30 cellular contexts compared by ENCODE assay signal in genomic region chr16:55474821-55475220, GRCh38. TPM values are rescaled to one million over a fixed set of nuclear protein-coding genes. Genes with fewer than 3 reads are reported as not detected.
"Had no signal": no experiment of that assay in that cellular context is flagged by ENCODE, and none has a peak within 500 bp of the region (broad histone marks: within the 10 kb centered on the region; RNA-seq: fewer than 3 reads in every experiment).

No MANE protein-coding gene starts in this region.

- H3K9me3 Mint-ChIP-seq: activated B cell treated with CpG ODN at 0.5 μM for 24 hours; activated CD4-positive, alpha-beta T cell treated with anti-CD3 and anti-CD28 coated beads, Interleukin-2, amount 10 ng/mL, durations not matched to agents 24 days and 14 days; activated naive CD4-positive, alpha-beta T cell treated with anti-CD3 and anti-CD28 coated beads, Interleukin-2, amount 50 U/mL, for 72 hours; activated naive CD8-positive, alpha-beta T cell treated with anti-CD3 and anti-CD28 coated beads, Interleukin-2, amount 50 U/mL, for 24 hours; activated T-cell treated with anti-CD3 and anti-CD28 coated beads, Interleukin-2, amount 50 U/mL, for 4 hours had no signal

- H3K9me3 ChIP-seq: ascending aorta, body of pancreas, Peyer's patch had no signal

- H3K27ac Mint-ChIP-seq: activated B cell treated with CpG ODN at 0.5 μM for 24 hours; activated CD4-positive, alpha-beta T cell treated with anti-CD3 and anti-CD28 coated beads, Interleukin-2, amount 10 ng/mL, durations not matched to agents 24 days and 14 days; activated naive CD4-positive, alpha-beta T cell treated with anti-CD3 and anti-CD28 coated beads, Interleukin-2, amount 50 U/mL, for 72 hours; activated naive CD8-positive, alpha-beta T cell treated with anti-CD3 and anti-CD28 coated beads, Interleukin-2, amount 50 U/mL, for 24 hours; T-helper 17 cell had no signal

- H3K27ac ChIP-seq: body of pancreas, Peyer's patch, RWPE1 had no signal

- H3K4me3 Mint-ChIP-seq: activated B cell treated with CpG ODN at 0.5 μM for 24 hours; activated CD4-positive, alpha-beta T cell treated with anti-CD3 and anti-CD28 coated beads, Interleukin-2, amount 10 ng/mL, durations not matched to agents 24 days and 14 days; activated naive CD8-positive, alpha-beta T cell treated with anti-CD3 and anti-CD28 coated beads, Interleukin-2, amount 50 U/mL, for 24 hours; activated T-cell treated with anti-CD3 and anti-CD28 coated beads, Interleukin-2, amount 50 U/mL, for 4 hours; T-helper 17 cell had no signal

- H3K4me1 ChIP-seq: Peyer's patch had no signal

- H3K4me1 Mint-ChIP-seq: activated B cell treated with CpG ODN at 0.5 μM for 24 hours, T-helper 17 cell had no signal

- H3K27me3 ChIP-seq: ascending aorta, Peyer's patch had no signal

- DNase-seq: activated B cell treated with CpG ODN at 0.5 μM for 24 hours; activated CD4-positive, alpha-beta T cell treated with anti-CD3 and anti-CD28 coated beads for 1 hour; activated CD4-positive, alpha-beta T cell treated with anti-CD3 and anti-CD28 coated beads, Interleukin-2, amount 10 ng/mL, durations not matched to agents 24 days and 14 days; activated CD4-positive, alpha-beta T cell treated with anti-CD3 and anti-CD28 coated beads, Interleukin-2, amount 50 U/mL, for 48 hours; activated CD8-positive, alpha-beta memory T cell treated with anti-CD3 and anti-CD28 coated beads for 24 hours; activated effector memory CD4-positive, alpha-beta T cell treated with anti-CD3 and anti-CD28 coated beads, Interleukin-2, amount 50 U/mL, for 16 hours; activated naive CD4-positive, alpha-beta T cell treated with Interleukin-2 at 50 U/mL for 16 hours; activated naive CD8-positive, alpha-beta T cell treated with anti-CD3 and anti-CD28 coated beads, Interleukin-2, amount 50 U/mL, for 24 hours; activated T-cell treated with anti-CD3 and anti-CD28 coated beads, Interleukin-2, amount 50 U/mL, for 4 hours; amniotic stem cell; body of pancreas; IMR-90; Kasumi-1; KBM-7; NCI-H1092; NCI-H1417; NCI-H1930; NCI-H2171; NCI-H2227 treated with DMSO at 0.1 percent for 48 hours; NCI-H526 treated with DMSO at 0.1 percent for 48 hours; NK-92 treated with Interleukin-12 subunit alpha and Interleukin-12 subunit beta, amount 100 ng/mL, for 24 hours; OCI-M1; Peyer's patch; SHP77 treated with DMSO at 0.1 percent for 48 hours; T-helper 17 cell; T-helper 9 cell had no signal

- H3K4me3 ChIP-seq: ascending aorta, body of pancreas, Peyer's patch had no signal

- H3K36me3 ChIP-seq: ascending aorta, Peyer's patch had no signal

- ATAC-seq: activated naive CD4-positive, alpha-beta T cell treated with anti-CD3 and anti-CD28 coated beads, Interleukin-2, amount 50 U/mL, for 72 hours; activated naive CD8-positive, alpha-beta T cell treated with anti-CD3 and anti-CD28 coated beads, Interleukin-2, amount 50 U/mL, for 24 hours; activated T-cell treated with anti-CD3 and anti-CD28 coated beads, Interleukin-2, amount 50 U/mL, for 4 hours; body of pancreas; T-helper 17 cell had no signal

- FAIRE-seq: TTC549 had no signal

RNA-seq across cellular contexts. Expression of gene MMP2, which starts 4.2 kb away (rescaled TPM):
- total RNA-seq: activated B cell treated with CpG ODN at 0.5 μM for 24 hours; activated CD4-positive, alpha-beta T cell treated with anti-CD3 and anti-CD28 coated beads, Interleukin-2, amount 10 ng/mL, durations not matched to agents 24 days and 14 days; activated naive CD4-positive, alpha-beta T cell treated with anti-CD3 and anti-CD28 coated beads, Interleukin-2, amount 50 U/mL, for 72 hours; T-helper 17 cell had no signal
